Comparison of ENCODE assay signal across 8 cellular contexts in the genomic region with DNA sequence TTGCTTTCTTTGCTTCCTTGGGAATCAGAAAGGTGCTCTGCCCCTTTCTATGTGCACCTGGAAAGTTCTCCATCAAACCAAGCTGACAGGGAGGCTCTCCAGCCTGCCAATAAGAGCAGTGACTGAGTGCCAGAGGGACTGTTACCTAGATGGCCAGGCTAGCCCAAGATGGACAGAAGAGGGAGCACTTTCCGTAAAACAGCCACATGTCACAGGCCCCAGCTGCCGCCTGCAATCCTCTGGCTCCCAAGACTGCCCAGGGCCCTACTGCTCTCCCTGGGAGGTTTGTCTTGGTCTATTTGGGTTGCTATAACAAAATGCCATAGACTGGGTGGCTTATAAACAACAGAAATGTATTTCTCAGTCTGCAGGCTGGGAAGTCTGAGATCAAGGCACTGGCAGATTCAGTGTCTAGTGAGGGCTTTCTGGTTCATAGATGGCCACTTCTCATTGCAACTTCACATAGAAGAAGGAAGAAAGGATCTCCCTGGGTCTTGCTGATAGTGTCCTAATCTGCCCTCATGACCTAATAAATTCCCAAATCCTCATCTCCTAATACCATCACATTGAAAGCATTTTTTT.
A peak's percentile ranks its signal among the peaks of the same experiment; 100 is the strongest.
DNase-seq lines count a peak whose midpoint lies in the region; ATAC-seq and TF ChIP-seq lines count a peak whose summit lies in the region.

No MANE protein-coding gene starts in this region.

- peaks cover 13% of the 10 kb centered on the region for H3K36me3 Mint-ChIP-seq in progenitor cell of endocrine pancreas (ENCODE audit: insufficient read depth)

- peak; percentile 4 to 70 for DNase-seq in NCI-H524 (lab: John Stamatoyannopoulos, UW)
- no peak for DNase-seq in NCI-H524 treated with DMSO at 0.1 percent for 48 hours (lab: John Stamatoyannopoulos, UW)
- DNase-seq in RPMI8226: peak; percentile 31
- peak; percentile 16 for DNase-seq in fibroblast of the aortic adventitia (ENCODE audit: low read depth)
- peak; percentile 23 for DNase-seq in progenitor cell of endocrine pancreas (ENCODE audit: low spot score, unreplicated experiment)
- no peak for DNase-seq in NCI-H1048 (lab: John Stamatoyannopoulos, UW)
- DNase-seq in NK-92 treated with Interleukin-12 subunit alpha and Interleukin-12 subunit beta, amount 100 ng/mL, for 24 hours (lab: John Stamatoyannopoulos, UW): no peak

- no peaks in the 10 kb centered on the region for H3K27me3 Mint-ChIP-seq in progenitor cell of endocrine pancreas

- H3K4me3 ChIP-seq in fibroblast of the aortic adventitia (ENCODE audit: low read depth, low read length): no peak overlapping the region

- H3K27ac Mint-ChIP-seq in progenitor cell of endocrine pancreas: no peak overlapping the region

- peak; percentile 45 for TF ChIP-seq CTCF in fibroblast of the aortic adventitia (IDR thresholded peaks at IDR 0.05; ENCODE audit: insufficient read depth, low read length)
- TF ChIP-seq CTCF in progenitor cell of endocrine pancreas (IDR thresholded peaks at IDR 0.05; ENCODE audit: unreplicated experiment): peak; percentile 63

- H3K4me3 Mint-ChIP-seq in progenitor cell of endocrine pancreas (ENCODE audit: low read depth): no peak overlapping the region

- ATAC-seq in HG03460 (IDR thresholded peaks at IDR 0.05; ENCODE audit: unreplicated experiment): no peak

- peaks cover 17% of the 10 kb centered on the region for H3K4me1 Mint-ChIP-seq in progenitor cell of endocrine pancreas (ENCODE audit: low read depth)

- peaks cover 3% of the 10 kb centered on the region for H3K9me3 Mint-ChIP-seq in progenitor cell of endocrine pancreas (ENCODE audit: low read depth)

Comparison
In these comparisons a context has a peak if more than half of its experiments do, and no peak if none do; other contexts are left out.
1. DNase-seq: peak in NCI-H524 (2 of 2), RPMI8226 (single experiment), fibroblast of the aortic adventitia (single experiment) and progenitor cell of endocrine pancreas (single experiment); none in NCI-H524 treated with DMSO at 0.1 percent for 48 hours (single experiment), NCI-H1048 (single experiment) and NK-92 treated with Interleukin-12 subunit alpha and Interleukin-12 subunit beta, amount 100 ng/mL, for 24 hours (single experiment).